ENCODE assay signal across 12 cellular contexts in genomic region chr1:174052621-174053020, GRCh38.
"Had no signal": no experiment of that assay in that cellular context is flagged by ENCODE, and none has a peak within 500 bp of the region (broad histone marks: within the 10 kb centered on the region; RNA-seq: fewer than 3 reads in every experiment).

No MANE protein-coding gene starts in this region.

- H3K27ac ChIP-seq: brain microvascular endothelial cell, parathyroid adenoma had no signal

- H3K27me3 ChIP-seq: brain microvascular endothelial cell, esophagus muscularis mucosa, right atrium auricular region had no signal

- H3K36me3 ChIP-seq: brain microvascular endothelial cell, esophagus muscularis mucosa, right atrium auricular region had no signal

- H3K4me3 ChIP-seq: esophagus muscularis mucosa, right atrium auricular region, smooth muscle cell had no signal

- H3K9me3 ChIP-seq: esophagus muscularis mucosa, right atrium auricular region had no signal

- H3K4me1 ChIP-seq: esophagus muscularis mucosa, parathyroid adenoma, right atrium auricular region had no signal

- DNase-seq: activated CD4-positive, alpha-beta T cell treated with anti-CD3 and anti-CD28 coated beads, Interleukin-2, amount 50 U/mL, for 4 hours; activated CD8-positive, alpha-beta memory T cell treated with anti-CD3 and anti-CD28 coated beads, Interleukin-2, amount 10 ng/mL, durations not matched to agents 7 days and 5 days; activated effector memory CD4-positive, alpha-beta T cell treated with Interleukin-2 at 50 U/mL for 16 hours; activated T-cell treated with anti-CD3 and anti-CD28 coated beads, Interleukin-2, amount 50 U/mL, for 24 hours; brain microvascular endothelial cell; kidney; left ventricle myocardium superior; T-helper 17 cell had no signal
